ENCODE assay signal across 23 cellular contexts in the genomic region with DNA sequence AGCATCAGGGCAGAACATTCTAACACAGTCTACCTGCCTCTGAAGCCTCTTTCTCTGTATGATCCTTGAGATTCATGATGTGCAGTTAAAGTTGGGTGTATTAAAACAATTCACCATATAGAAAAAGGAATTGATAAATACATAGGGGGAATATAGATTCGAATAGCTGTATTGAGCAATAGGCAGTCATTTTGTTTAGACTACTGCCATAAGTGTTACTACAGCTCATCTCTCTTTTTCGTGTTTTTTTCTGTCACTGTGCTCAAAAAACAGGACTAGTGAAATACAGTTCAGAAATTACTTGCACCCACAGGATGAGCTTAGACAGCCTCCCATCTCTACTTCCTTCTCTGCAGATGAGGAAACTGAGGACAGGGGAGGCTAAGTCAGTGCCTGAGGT.
"Had no signal": no experiment of that assay in that cellular context is flagged by ENCODE, and none has a peak within 500 bp of the region (broad histone marks: within the 10 kb centered on the region; RNA-seq: fewer than 3 reads in every experiment).

No MANE protein-coding gene starts in this region.

- H2AFZ ChIP-seq: hepatocyte had no signal

- H3K4me3 Mint-ChIP-seq: endodermal cell; naive thymus-derived CD4-positive, alpha-beta T cell; nephron progenitor cell; stimulated activated effector memory CD8-positive, alpha-beta T cell treated with anti-CD3 and anti-CD28 coated beads, Interleukin-12 subunit alpha, Interleukin-12 subunit beta, amount 100 ng/mL, for 72 hours had no signal

- H3K36me3 Mint-ChIP-seq: naive thymus-derived CD4-positive, alpha-beta T cell; stimulated activated effector memory CD8-positive, alpha-beta T cell treated with anti-CD3 and anti-CD28 coated beads, Interleukin-12 subunit alpha, Interleukin-12 subunit beta, amount 100 ng/mL, for 72 hours had no signal

- H3K9me3 Mint-ChIP-seq: endodermal cell; stimulated activated effector memory CD8-positive, alpha-beta T cell treated with anti-CD3 and anti-CD28 coated beads, Interleukin-12 subunit alpha, Interleukin-12 subunit beta, amount 100 ng/mL, for 72 hours had no signal

- DNase-seq: effector CD4-positive, alpha-beta T cell; erythroblast; foreskin melanocyte; head of caudate nucleus; left colon; left ventricle myocardium superior; naive thymus-derived CD4-positive, alpha-beta T cell; nephron progenitor cell; psoas muscle; retina; right lobe of liver; stimulated activated CD4-positive, alpha-beta T cell treated with anti-CD3 and anti-CD28 coated beads, Interleukin-4, amount 100 ng/mL, for 1 hour; stimulated activated CD8-positive, alpha-beta memory T cell treated with anti-CD3 and anti-CD28 coated beads, Interleukin-4, amount 100 ng/mL, for 48 hours; stimulated activated naive CD8-positive, alpha-beta T cell treated with anti-CD3 and anti-CD28 coated beads, Interleukin-15, Interleukin-2, amounts not matched to agents 100 U/mL and 50 U/mL, for 24 hours; thyroid gland; upper lobe of left lung; uterus had no signal

- H3K27ac ChIP-seq: hepatocyte, neutrophil, psoas muscle, right lobe of liver, suprapubic skin, thyroid gland, upper lobe of left lung, uterus had no signal

- H3K27ac Mint-ChIP-seq: naive thymus-derived CD4-positive, alpha-beta T cell; nephron progenitor cell; stimulated activated effector memory CD8-positive, alpha-beta T cell treated with anti-CD3 and anti-CD28 coated beads, Interleukin-12 subunit alpha, Interleukin-12 subunit beta, amount 100 ng/mL, for 72 hours had no signal

- H3K9me3 ChIP-seq: neutrophil, psoas muscle, right lobe of liver, suprapubic skin, thyroid gland, upper lobe of left lung, uterus had no signal

- H3K27me3 ChIP-seq: hepatocyte, neutrophil, right lobe of liver, suprapubic skin, thyroid gland, upper lobe of left lung, uterus had no signal

- H3K4me3 ChIP-seq: hepatocyte, lung, psoas muscle, right lobe of liver, suprapubic skin, thyroid gland, upper lobe of left lung, uterus had no signal

- H3K79me2 ChIP-seq: hepatocyte had no signal

- H3K36me3 ChIP-seq: neutrophil, right lobe of liver, suprapubic skin, thyroid gland, upper lobe of left lung, uterus had no signal

- H3K4me1 ChIP-seq: psoas muscle, right lobe of liver, suprapubic skin, thyroid gland, upper lobe of left lung, uterus had no signal

- H3K4me1 Mint-ChIP-seq: naive thymus-derived CD4-positive, alpha-beta T cell; stimulated activated effector memory CD8-positive, alpha-beta T cell treated with anti-CD3 and anti-CD28 coated beads, Interleukin-12 subunit alpha, Interleukin-12 subunit beta, amount 100 ng/mL, for 72 hours had no signal
